Comparison of ENCODE assay signal across 8 cellular contexts in the genomic region with DNA sequence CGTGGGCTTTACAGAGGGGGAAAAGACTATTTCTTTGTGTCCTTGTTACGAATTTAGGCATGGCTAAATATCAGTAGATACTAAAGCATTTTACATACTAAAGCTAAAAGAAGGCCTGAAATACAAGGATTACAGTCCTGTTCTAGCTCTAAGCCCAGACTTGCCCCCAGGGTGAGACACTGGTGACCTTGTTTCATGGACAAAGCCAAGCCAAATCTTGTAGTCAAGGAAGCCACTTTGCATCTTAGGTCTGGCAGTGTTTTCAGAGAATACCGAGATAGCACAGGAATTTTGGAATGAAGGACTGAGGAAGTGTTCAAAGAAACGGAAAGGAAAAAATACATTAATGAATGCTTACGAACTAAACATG. TPM values are rescaled to one million over a fixed set of nuclear protein-coding genes. Genes with fewer than 3 reads are reported as not detected.
DNase-seq lines count a peak whose midpoint lies in the region; ATAC-seq and TF ChIP-seq lines count a peak whose summit lies in the region.

No MANE protein-coding gene starts in this region.

- WGBS in heart left ventricle, 4 donors = 17 to 26% (median 24%) methylated on average over 5 of the region's 5 CpGs
- WGBS in body of pancreas, 2 donors = 24 to 28% methylated on average over 5 of the region's 5 CpGs

- ATAC-seq in heart left ventricle (no peak), left cardiac atrium (no peak), body of pancreas (no peak), GM21447 (IDR thresholded peaks at IDR 0.05; ENCODE audit: unreplicated experiment) (no peak)

- TF ChIP-seq POLR2A in heart left ventricle (IDR thresholded peaks at IDR 0.05) (no peak), body of pancreas (IDR thresholded peaks at IDR 0.05) (no peak), vagina (IDR thresholded peaks at IDR 0.05) (no peak)

- H3K27me3 ChIP-seq in heart left ventricle (no peaks in the 10 kb centered on the region), body of pancreas (no peaks in the 10 kb centered on the region), vagina (no peaks in the 10 kb centered on the region)

- DNase-seq in heart left ventricle (no peak), left cardiac atrium (no peak), body of pancreas (no peak), medulla oblongata (ENCODE audit: extremely low spot score) (peak; percentile 39), vagina (ENCODE audit: extremely low spot score in 2 of 2) (no peak), HCEC 1CT (no peak), NAMALWA (ENCODE audit: low spot score) (no peak)

- H3K4me1 ChIP-seq in heart left ventricle (peaks cover 0 to 41% (median 27%) of the 10 kb centered on the region in 12 donors), body of pancreas (peaks cover 32% of the 10 kb centered on the region), vagina (peaks cover 42% of the 10 kb centered on the region)

- H3K36me3 ChIP-seq in heart left ventricle = no peaks in the 10 kb centered on the region
- no peaks in the 10 kb centered on the region for H3K36me3 ChIP-seq in body of pancreas (replicated peaks in 1 of 2; ENCODE audit: insufficient read depth in 1 of 2, low read depth in 2 of 2)
- H3K36me3 ChIP-seq in vagina = no peaks in the 10 kb centered on the region

- TF ChIP-seq CTCF in heart left ventricle (IDR thresholded peaks at IDR 0.05) (no peak), body of pancreas (IDR thresholded peaks at IDR 0.05) (no peak), vagina (IDR thresholded peaks at IDR 0.05) (no peak)

- intact Hi-C loops in heart left ventricle (cut with DNase I) (loop anchor here in 9 of 10 donors (1.0 to 10.0 kb wide), 6 partner anchors 48 to 171 kb away; a partner anchor contains a TSS), left cardiac atrium (cut with DNase I) (loop anchor here (1.0 to 10.0 kb wide), 2 partner anchors 50 to 51 kb away; a partner anchor contains a TSS), body of pancreas (cut with DNase I) (loop anchor here (10.0 kb wide), 1 partner anchor 51 kb away; a partner anchor contains a TSS), vagina (cut with DNase I) (loop anchor here (2.0 kb wide), 1 partner anchor 51 kb away; a partner anchor contains a TSS)

- H3K9me3 ChIP-seq in heart left ventricle = no peaks in the 10 kb centered on the region
- no peaks in the 10 kb centered on the region for H3K9me3 ChIP-seq in body of pancreas
- no peaks in the 10 kb centered on the region for H3K9me3 ChIP-seq in vagina

- H3K27ac ChIP-seq in heart left ventricle = peak overlapping the region; percentile 83 to 99 (median 96)
- peak overlapping the region; percentile 88 to 96 (median 92) for H3K27ac ChIP-seq in body of pancreas
- H3K27ac ChIP-seq in vagina = peak overlapping the region; percentile 95

- peak overlapping the region; percentile 74 to 100 (median 83) for H3K4me3 ChIP-seq in heart left ventricle
- H3K4me3 ChIP-seq in body of pancreas = peak overlapping the region in 1 of 2 donors; percentile 75
- peak overlapping the region; percentile 62 to 96 for H3K4me3 ChIP-seq in vagina

RNA-seq across cellular contexts. Expression of a gene that starts 0.7 kb away (rescaled TPM):
- total RNA-seq in heart left ventricle (100 to 1,000 TPM in 2 of 9 donors, 10 to 100 TPM in 7; 70.8 to 126 (median 87.6) TPM), left cardiac atrium (100 to 1,000 TPM in 1 of 2 donors, 10 to 100 TPM in 1; 68.5 to 110 TPM), body of pancreas (10 to 100 TPM; 29.7 to 65.6 TPM), vagina (53.5 TPM)
- 10 to 100 TPM; 13.0 to 57.4 TPM for polyA plus RNA-seq in heart left ventricle

RNA-seq across cellular contexts. Expression of a gene that starts 43.6 kb away (rescaled TPM):
- total RNA-seq in heart left ventricle (1 to 10 TPM in 1 of 9 donors, under 1 TPM in 4, not detected in 4; 0.19 to 1.1 (median 0.83) TPM), left cardiac atrium (under 1 TPM; 0.62 to 0.65 TPM), body of pancreas (1 to 10 TPM; 1.6 to 4.6 TPM), vagina (0.74 TPM)
- under 1 TPM in 1 of 2 donors, not detected in 1; 0.04 TPM for polyA plus RNA-seq in heart left ventricle

RNA-seq across cellular contexts. Expression of a gene that starts 50.4 kb away (rescaled TPM):
- 10 to 100 TPM; 71.8 to 87.1 (median 77.3) TPM for total RNA-seq in heart left ventricle
- polyA plus RNA-seq in heart left ventricle = 10 to 100 TPM; 28.6 to 70.0 TPM
- total RNA-seq in left cardiac atrium = 10 to 100 TPM; 77.9 to 84.5 TPM
- total RNA-seq in body of pancreas = 10 to 100 TPM; 57.6 to 89.7 TPM
- 47.9 TPM for total RNA-seq in vagina
